Comparison of ENCODE assay signal across 14 cellular contexts in genomic region chr18:31954349-31954748, GRCh38. TPM values are rescaled to one million over a fixed set of nuclear protein-coding genes. Genes with fewer than 3 reads are reported as not detected.
DNase-seq lines count a peak whose midpoint lies in the region; ATAC-seq, FAIRE-seq and TF ChIP-seq lines count a peak whose summit lies in the region.
"Had no signal": no experiment of that assay in that cellular context is flagged by ENCODE, and none has a peak within 500 bp of the region (broad histone marks: within the 10 kb centered on the region; RNA-seq: fewer than 3 reads in every experiment).

No MANE protein-coding gene starts in this region.

- no peaks in the 10 kb centered on the region for H3K27me3 ChIP-seq in brain microvascular endothelial cell (replicated peaks)
- no peaks in the 10 kb centered on the region for H3K27me3 ChIP-seq in HepG2 (ENCODE audit: control insufficient read depth in 1 of 2, insufficient read depth in 2 of 2, low read length in 2 of 2)
- H3K27me3 ChIP-seq: heart left ventricle had no signal

- H3K4me1 ChIP-seq in HepG2 (ENCODE audit: insufficient read depth, low read length), result peaks cover 38% of the 10 kb centered on the region
- H3K4me1 ChIP-seq: heart left ventricle, left ventricle myocardium inferior had no signal

- no peak for TF ChIP-seq CTCF in brain microvascular endothelial cell (IDR thresholded peaks at IDR 0.05; ENCODE audit: low read depth, low read length, missing control alignments)
- no peak for TF ChIP-seq CTCF in HepG2 (CRISPR knock-in tag; IDR thresholded peaks at IDR 0.05)
- no peak for TF ChIP-seq CTCF in GM13976 (IDR thresholded peaks at IDR 0.05; ENCODE audit: borderline replicate concordance, control extremely low read depth, extremely low read depth, insufficient read depth, missing control alignments)

- no peaks in the 10 kb centered on the region for H3K9me3 ChIP-seq in HepG2 (ENCODE audit: low read length)
- H3K9me3 ChIP-seq: heart left ventricle, left ventricle myocardium inferior had no signal

- H3K36me3 ChIP-seq in brain microvascular endothelial cell (replicated peaks) (no peaks in the 10 kb centered on the region), HepG2 (replicated peaks in 1 of 2; ENCODE audit: control insufficient read depth in 1 of 2, insufficient read depth in 2 of 2, low read length in 2 of 2) (no peaks in the 10 kb centered on the region)
- H3K36me3 ChIP-seq: heart left ventricle, left ventricle myocardium inferior had no signal

- H4K20me1 ChIP-seq in HepG2 (ENCODE audit: insufficient read depth, low read length), result no peaks in the 10 kb centered on the region

- ATAC-seq in HepG2, result peak; percentile 75
- ATAC-seq: heart left ventricle had no signal

- no TSS peak for BruUV-seq in HepG2 (replicated peaks; lab: Mats Ljungman, UMichigan)

- H2AFZ ChIP-seq in HepG2 (ENCODE audit: low read length), result peak overlapping the region; percentile 27

- DNase-seq in GM04504 (ENCODE audit: low read depth), result peak; percentile 3
- peak; percentile 66 for DNase-seq in NCI-H2171 treated with DMSO at 0.1 percent for 48 hours (lab: John Stamatoyannopoulos, UW)
- peak; percentile 33 for DNase-seq in brain microvascular endothelial cell
- DNase-seq in HepG2 (ENCODE audit: low spot score), result peak; percentile 79
- no peak for DNase-seq in NCI-H82 (lab: John Stamatoyannopoulos, UW)
- no peak for DNase-seq in GM13976 (ENCODE audit: low spot score)
- DNase-seq in ecto neural progenitor cell (ENCODE audit: low spot score), result no peak
- no peak for DNase-seq in stimulated activated CD4-positive, alpha-beta T cell treated with anti-CD3 and anti-CD28 coated beads, Interleukin-4, amount 100 ng/mL, for 1 hour
- DNase-seq: activated CD4-positive, alpha-beta T cell treated with anti-CD3 and anti-CD28 coated beads, Interleukin-2, amount 10 ng/mL, durations not matched to agents 7 days and 5 days; heart left ventricle; Karpas-422; left ventricle myocardium inferior; NCI-H2107 had no signal

- H3K27ac ChIP-seq in brain microvascular endothelial cell (no peak overlapping the region), HepG2 (ENCODE audit: extremely low read length, insufficient read depth, low read length) (no peak overlapping the region)
- H3K27ac ChIP-seq: heart left ventricle, left ventricle myocardium inferior, skin epidermis had no signal

- TF ChIP-seq EP300 in HepG2 (IDR thresholded peaks at IDR 0.05; ENCODE audit: low read depth in 2 of 2, low read length in 2 of 2) (peak in 1 of 2 experiments; percentile 50; a peak in 1 of 4 replicates), HepG2 (CRISPR knock-in tag; IDR thresholded peaks at IDR 0.05; ENCODE audit: borderline replicate concordance) (0 out of 2 replicates have a peak, but pooled peaks have one; percentile 47)

- no peak for FAIRE-seq in HepG2 (lab: Jason Lieb, UNC)

- no peak for TF ChIP-seq RAD21 in HepG2 (CRISPR knock-in tag; IDR thresholded peaks at IDR 0.05)

- 19% methylated on average over 3 of the region's 3 CpGs for WGBS in HepG2 (ENCODE audit: low lambda C conversion rate)

- TF ChIP-seq POLR2A in HepG2 (IDR thresholded peaks at IDR 0.05; ENCODE audit: insufficient read depth in 1 of 2, low read depth in 2 of 2, low read length in 2 of 2), result no peak

- H3K4me2 ChIP-seq in HepG2 (ENCODE audit: low read depth, low read length), result peak overlapping the region; percentile 60

- intact Hi-C loops in HepG2 (cut with micrococcal nuclease; ENCODE audit: unreplicated experiment), result no loop called here

- H3K4me3 ChIP-seq in brain microvascular endothelial cell (ENCODE audit: low read depth, low read length) (no peak overlapping the region), HepG2 (replicated peaks in 1 of 3; ENCODE audit: insufficient read depth in 1 of 3, low read depth in 2 of 3, low read length in 3 of 3) (no peak overlapping the region)
- H3K4me3 ChIP-seq: heart left ventricle, left ventricle myocardium inferior, skin epidermis had no signal

- in situ Hi-C loops in brain microvascular endothelial cell (cut with HindIII; ENCODE audit: low pct_ligation_motif_present, low sequenced_read_pairs) (no loop called here), HepG2 (cut with HindIII; ENCODE audit: extremely low pct_ligation_motif_present, low pct_unique_long_range_greater_than_20kb) (loop anchor here (10.0 kb wide), 1 partner anchor 210 kb away; no protein-coding TSS in a partner anchor), GM13976 (cut with MboI; ENCODE audit: low sequenced_read_pairs, unreplicated experiment) (loop anchor here (25.0 kb wide), 1 partner anchor 217 kb away; no protein-coding TSS in a partner anchor)

- no peaks in the 10 kb centered on the region for H3K79me2 ChIP-seq in HepG2 (ENCODE audit: insufficient read depth, low read length)

- CTCF ChIA-PET in HepG2 (lab: Yijun Ruan, JAX; ENCODE audit: low intra/inter-chr PET ratio, low total read pairs), result no interaction called here

- POLR2A ChIA-PET in HepG2 (lab: Yijun Ruan, JAX), result interaction anchor here (6.4 kb wide), 1 partner anchor 11 kb away, joined by 63 read pairs; the partner anchor contains the start of gene TRAPPC8

- no peak overlapping the region for H3K9ac ChIP-seq in HepG2 (ENCODE audit: insufficient read depth, low read depth, low read length)

TF ChIP-seq in HepG2, 621 proteins besides CTCF, POLR2A, EP300 and RAD21 (continues in another document):
- TF ChIP-seq BHLHE40 (IDR thresholded peaks at IDR 0.05; ENCODE audit: low read length) (peak; percentile 75), FOXP1 (IDR thresholded peaks at IDR 0.05) (no peak), FOXP1 (CRISPR knock-in tag; IDR thresholded peaks at IDR 0.05) (0 out of 2 replicates have a peak, but pooled peaks have one; percentile 20), SIX1 (CRISPR knock-in tag; IDR thresholded peaks at IDR 0.05; ENCODE audit: borderline replicate concordance) (peak; percentile 93), NCOA2 (CRISPR knock-in tag; IDR thresholded peaks at IDR 0.05) (0 out of 2 replicates have a peak, but pooled peaks have one; percentile 38), SAP130 (CRISPR knock-in tag; IDR thresholded peaks at IDR 0.05; ENCODE audit: low read depth) (0 out of 2 replicates have a peak, but pooled peaks have one; percentile 24), ZNF383 (CRISPR knock-in tag; IDR thresholded peaks at IDR 0.05; ENCODE audit: borderline replicate concordance) (no peak), ZNF431 (CRISPR knock-in tag; IDR thresholded peaks at IDR 0.05; ENCODE audit: borderline replicate concordance, low read depth) (no peak), ZMYM4 (CRISPR knock-in tag; IDR thresholded peaks at IDR 0.05) (peak; percentile 32; the same call in 1 of the 2 replicates), FOXA3 (CRISPR knock-in tag; IDR thresholded peaks at IDR 0.05) (peak; percentile 39), ZFX (CRISPR knock-in tag; IDR thresholded peaks at IDR 0.05; ENCODE audit: low read depth) (no peak), BCL6 (CRISPR knock-in tag; IDR thresholded peaks at IDR 0.05) (0 out of 2 replicates have a peak, but pooled peaks have one; percentile 46), PITX1 (CRISPR knock-in tag; IDR thresholded peaks at IDR 0.05) (no peak), CREB1 (IDR thresholded peaks at IDR 0.05) (no peak), CREB1 (CRISPR knock-in tag; IDR thresholded peaks at IDR 0.05) (0 out of 2 replicates have a peak, but pooled peaks have one; percentile 18), HNF4G (IDR thresholded peaks at IDR 0.05; ENCODE audit: borderline replicate concordance, low read depth, low read length) (peak; percentile 30; the same call in 1 of the 2 replicates), HNF4G (CRISPR knock-in tag; IDR thresholded peaks at IDR 0.05; ENCODE audit: borderline replicate concordance, low read depth) (no peak), KLF16 (CRISPR knock-in tag; IDR thresholded peaks at IDR 0.05) (0 out of 4 replicates have a peak, but pooled peaks of 1 of the 2 experiments have one; percentile 20), ZNF546 (CRISPR knock-in tag; conservative IDR thresholded peaks at IDR 0.05) (no peak), THYN1 (CRISPR knock-in tag; IDR thresholded peaks at IDR 0.05; ENCODE audit: borderline replicate concordance, low read depth) (no peak)
- TF ChIP-seq, protein P1, sequence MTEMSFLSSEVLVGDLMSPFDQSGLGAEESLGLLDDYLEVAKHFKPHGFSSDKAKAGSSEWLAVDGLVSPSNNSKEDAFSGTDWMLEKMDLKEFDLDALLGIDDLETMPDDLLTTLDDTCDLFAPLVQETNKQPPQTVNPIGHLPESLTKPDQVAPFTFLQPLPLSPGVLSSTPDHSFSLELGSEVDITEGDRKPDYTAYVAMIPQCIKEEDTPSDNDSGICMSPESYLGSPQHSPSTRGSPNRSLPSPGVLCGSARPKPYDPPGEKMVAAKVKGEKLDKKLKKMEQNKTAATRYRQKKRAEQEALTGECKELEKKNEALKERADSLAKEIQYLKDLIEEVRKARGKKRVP (CRISPR knock-in tag; IDR thresholded peaks at IDR 0.05), result peak in 1 of 2 experiments; percentile 88; a peak in 2 of 4 replicates

RNA-seq across cellular contexts. Expression of gene TRAPPC8, which starts 11.4 kb away (rescaled TPM):
- 34.6 and 45.0 TPM in 2 replicates for total RNA-seq in HepG2 (2016; rRNA removed; fragmentation: Illumina TruSeq; extraction: Trizol)
- total RNA-seq in HepG2 (2016; cell fraction: cytosol; rRNA removed; fragmentation: Illumina TruSeq; extraction: Trizol; ENCODE audit: low read depth), result 8.7 and 10.0 TPM in 2 replicates
- total RNA-seq in HepG2 (2016; cell fraction: insoluble cytoplasmic fraction; rRNA removed; fragmentation: Illumina TruSeq; extraction: Trizol), result 31.8 and 46.7 TPM in 2 replicates
- 13.8 and 16.5 TPM in 2 replicates for total RNA-seq in HepG2 (2016; cell fraction: membrane; rRNA removed; fragmentation: Illumina TruSeq; extraction: Trizol)
- total RNA-seq in HepG2 (2016; cell fraction: nucleus; rRNA removed; fragmentation: Illumina TruSeq; extraction: Trizol), result 35.1 and 38.8 TPM in 2 replicates
- 38.8 and 50.8 TPM in 2 replicates for polyA plus RNA-seq in HepG2 (2011; rRNA removed)
- 17.0 and 26.8 TPM in 2 replicates for polyA plus RNA-seq in HepG2 (2011; cell fraction: cytosol; rRNA removed)
- 35.2 and 47.9 TPM in 2 replicates for polyA plus RNA-seq in HepG2 (2011; cell fraction: nucleus; rRNA removed)
- polyA plus RNA-seq in HepG2 (2012), result 16.7 and 19.4 TPM in 2 replicates
- 0.72 and 1.8 TPM in 2 replicates for polyA plus RNA-seq in HepG2 (2016; cell fraction: cytosol; fragmentation: Illumina TruSeq; extraction: Trizol; ENCODE audit: low read depth)
- 23.4 and 25.5 TPM in 2 replicates for polyA plus RNA-seq in HepG2 (2016; cell fraction: insoluble cytoplasmic fraction; fragmentation: Illumina TruSeq; extraction: Trizol; ENCODE audit: low read depth)
- 3.3 and 3.4 TPM in 2 replicates for polyA plus RNA-seq in HepG2 (2016; cell fraction: membrane; fragmentation: Illumina TruSeq; extraction: Trizol; ENCODE audit: low read depth)
- polyA plus RNA-seq in HepG2 (2016; cell fraction: nucleus; fragmentation: Illumina TruSeq; extraction: Trizol; ENCODE audit: insufficient read depth, low read depth), result 42.0 and 43.4 TPM in 2 replicates
- 50.6 and 78.7 TPM in 2 replicates for polyA minus RNA-seq in HepG2 (2011; rRNA and poly(A)+ RNA removed; ENCODE audit: low replicate concordance)
- polyA minus RNA-seq in HepG2 (2011; cell fraction: cytosol; rRNA and poly(A)+ RNA removed), result 19.3 and 20.6 TPM in 2 replicates
- polyA minus RNA-seq in HepG2 (2011; cell fraction: nucleus; rRNA and poly(A)+ RNA removed), result 71.1 and 78.2 TPM in 2 replicates

Comparison
In these comparisons a context has a peak if more than half of its experiments do, and no peak if none do; other contexts are left out.
1. DNase-seq: peak in GM04504 (single experiment), NCI-H2171 treated with DMSO at 0.1 percent for 48 hours (single experiment), brain microvascular endothelial cell (single experiment) and HepG2 (single experiment); none in NCI-H82 (single experiment), GM13976 (single experiment), ecto neural progenitor cell (single experiment) and stimulated activated CD4-positive, alpha-beta T cell treated with anti-CD3 and anti-CD28 coated beads, Interleukin-4, amount 100 ng/mL, for 1 hour (single experiment).